In genomic region chr19:22633706-22634449, GRCh38 we compare ENCODE assay signal across 8 cellular contexts.
DNase-seq lines count a peak whose midpoint lies in the region; ATAC-seq and TF ChIP-seq lines count a peak whose summit lies in the region.
"Not testable (repeated sequence)": the region's sequence is repeated elsewhere in the genome, so short reads cannot be mapped to it uniquely, and the experiment has no call there.

ZNF492 (plus strand) TSS chr19:22634324; CDS start chr19:22653400, 19,076 bp downstream.

- not testable (repeated sequence) for TF ChIP-seq CTCF in AG09319 (IDR thresholded peaks at IDR 0.05; ENCODE audit: low read depth, low read length); astrocyte of the cerebellum (IDR thresholded peaks at IDR 0.05; ENCODE audit: low read depth, low read length, missing control alignments)

- in situ Hi-C loops in astrocyte of the cerebellum (cut with HindIII; ENCODE audit: low sequenced_read_pairs) = not testable (repeated sequence)

- peak within 1 kb of the TSS; percentile 78 for H3K4me3 ChIP-seq in astrocyte of the cerebellum (ENCODE audit: low read depth, low read length)

- DNase-seq in AG09319 (ENCODE audit: extremely low read depth, low read depth) (peak; percentile 78), NCI-H2227 treated with DMSO at 0.1 percent for 48 hours (lab: John Stamatoyannopoulos, UW) (peak; percentile 79), astrocyte of the cerebellum (ENCODE audit: low read depth) (peak; percentile 88), globus pallidus (ENCODE audit: low spot score) (peak; percentile 91), non-pigmented ciliary epithelial cell (ENCODE audit: low read depth) (peak; percentile 46)
- DNase-seq in activated CD4-positive, alpha-beta T cell treated with anti-CD3 and anti-CD28 coated beads, Interleukin-2, amount 50 U/mL, for 4 hours = peak; percentile 72 to 73
- peak; percentile 56 for DNase-seq in stimulated activated CD8-positive, alpha-beta memory T cell treated with anti-CD3 and anti-CD28 coated beads, Interleukin-12 subunit alpha, Interleukin-12 subunit beta, amount 100 ng/mL, for 4 hours (ENCODE audit: low read depth)

- peak; percentile 93 for ATAC-seq in GM19463 (IDR thresholded peaks at IDR 0.05; ENCODE audit: unreplicated experiment)

Comparison
In these comparisons a context has a peak if more than half of its experiments do, and no peak if none do; other contexts are left out.
1. Peak in every context shown above with its lines: DNase-seq, ATAC-seq and H3K4me3 ChIP-seq.